1 cellular context compared by ENCODE assay signal in genomic region chr15:90188065-90188464, GRCh38.
TF ChIP-seq lines count a peak whose summit lies in the region.

No MANE protein-coding gene starts in this region.

TF ChIP-seq in HEK293T, 16 proteins besides CTCF, POLR2A, EP300 and RAD21:
- TF ChIP-seq PKNOX1 (IDR thresholded peaks at IDR 0.05), result peak; percentile 77
